ENCODE assay signal across 12 cellular contexts in genomic region chr22:37232140-37232998, GRCh38. TPM values are rescaled to one million over a fixed set of nuclear protein-coding genes. Genes with fewer than 3 reads are reported as not detected.
A peak's percentile ranks its signal among the peaks of the same experiment; 100 is the strongest.
DNase-seq lines count a peak whose midpoint lies in the region; ATAC-seq and TF ChIP-seq lines count a peak whose summit lies in the region.
"Had no signal": no experiment of that assay in that cellular context is flagged by ENCODE, and none has a peak within 500 bp of the region (broad histone marks: within the 10 kb centered on the region; RNA-seq: fewer than 3 reads in every experiment).

No MANE protein-coding gene starts in this region.

- no peaks in the 10 kb centered on the region for H3K79me2 ChIP-seq in neural progenitor cell (ENCODE audit: low read depth)

- H3K27ac ChIP-seq in BLaER1, result peak overlapping the region; percentile 21
- H3K27ac ChIP-seq in neural progenitor cell, result no peak overlapping the region
- H3K27ac ChIP-seq: VCaP had no signal

- TF ChIP-seq CTCF in neural progenitor cell (IDR thresholded peaks at IDR 0.05), result no peak

- no peak for ATAC-seq in memory B cell (ENCODE audit: low read depth)

- H3K4me3 ChIP-seq in BLaER1 (peak overlapping the region; percentile 12; the same call in 1 of the 2 replicates), neural progenitor cell (no peak overlapping the region)
- H3K4me3 ChIP-seq: esophagus squamous epithelium, lung had no signal

- peaks cover 42% of the 10 kb centered on the region for H3K36me3 Mint-ChIP-seq in memory B cell
- H3K36me3 Mint-ChIP-seq in neural progenitor cell, result no peaks in the 10 kb centered on the region

- TF ChIP-seq POLR2A in GM18526 (IDR thresholded peaks at IDR 0.05; ENCODE audit: extremely low read depth, insufficient read length), result peak; percentile 30

- H3K4me1 Mint-ChIP-seq in memory B cell (peaks cover 86% of the 10 kb centered on the region), neural progenitor cell (peaks cover 9% of the 10 kb centered on the region)

- no peaks in the 10 kb centered on the region for H3K9me3 Mint-ChIP-seq in memory B cell
- H3K9me3 Mint-ChIP-seq in neural progenitor cell, result no peaks in the 10 kb centered on the region

- H3K36me3 ChIP-seq in BLaER1, result peaks cover 70% of the 10 kb centered on the region
- no peaks in the 10 kb centered on the region for H3K36me3 ChIP-seq in neural progenitor cell
- H3K36me3 ChIP-seq: esophagus squamous epithelium had no signal

- H3K4me3 Mint-ChIP-seq in memory B cell, result peak overlapping the region; percentile 9
- H3K4me3 Mint-ChIP-seq in neural progenitor cell, result no peak overlapping the region

- H3K4me2 ChIP-seq in BLaER1 (peak overlapping the region; percentile 95), neural progenitor cell (no peak overlapping the region)

- H3K9ac ChIP-seq in BLaER1 (0 out of 2 replicates have a peak overlapping the region, but pooled peaks have one; percentile 26), neural progenitor cell (no peak overlapping the region)

- H3K4me1 ChIP-seq in BLaER1 (peaks cover 97% of the 10 kb centered on the region), neural progenitor cell (no peaks in the 10 kb centered on the region)

- H3K9me3 ChIP-seq in BLaER1 (no peaks in the 10 kb centered on the region), neural progenitor cell (ENCODE audit: low read depth) (no peaks in the 10 kb centered on the region)
- H3K9me3 ChIP-seq: esophagus squamous epithelium had no signal

- H2AFZ ChIP-seq in neural progenitor cell (replicated peaks), result no peak overlapping the region

- H3K27ac Mint-ChIP-seq in memory B cell (peak overlapping the region; percentile 85), neural progenitor cell (no peak overlapping the region)

- H3K27me3 ChIP-seq in BLaER1 (no peaks in the 10 kb centered on the region), neural progenitor cell (no peaks in the 10 kb centered on the region)

- H4K20me1 ChIP-seq in BLaER1 (peaks cover 95% of the 10 kb centered on the region), neural progenitor cell (ENCODE audit: low read depth) (no peaks in the 10 kb centered on the region)

- no peaks in the 10 kb centered on the region for H3F3A ChIP-seq in neural progenitor cell (ENCODE audit: low read depth)

- peak; percentile 64 for DNase-seq in activated CD8-positive, alpha-beta memory T cell treated with anti-CD3 and anti-CD28 coated beads, Interleukin-2, amount 50 U/mL, for 48 hours
- DNase-seq in memory B cell (ENCODE audit: low spot score in 2 of 2), result no peak
- no peak for DNase-seq in HT-29 (ENCODE audit: low spot score)
- no peak for DNase-seq in stimulated activated CD4-positive, alpha-beta T cell treated with anti-CD3 and anti-CD28 coated beads, Interleukin-4, amount 100 ng/mL, for 4 hours
- DNase-seq in neural progenitor cell (ENCODE audit: low spot score), result no peak
- DNase-seq in NCI-H1417 (lab: John Stamatoyannopoulos, UW), result no peak
- DNase-seq: esophagus squamous epithelium, NCI-H1930 had no signal

- H3K27me3 Mint-ChIP-seq in memory B cell (no peaks in the 10 kb centered on the region), neural progenitor cell (ENCODE audit: insufficient read depth, low read depth) (peaks cover 18% of the 10 kb centered on the region)

RNA-seq across cellular contexts. Expression of gene RAC2, which starts 11.7 kb away (rescaled TPM):
- 6.7 and 7.3 TPM in 2 replicates for total RNA-seq in HT-29 (2014; rRNA removed; shearing (Covaris generic))
- total RNA-seq in neural progenitor cell (ENCODE audit: low replicate concordance), result 1.7 and 2.1 TPM in 2 replicates

RNA-seq across cellular contexts. Expression of gene SSTR3, which starts 20.1 kb away (rescaled TPM):
- total RNA-seq in HT-29 (2014; rRNA removed; shearing (Covaris generic)), result not detected in 2 replicates
- total RNA-seq in neural progenitor cell (ENCODE audit: low replicate concordance), result 0.19 and 0.53 TPM in 2 replicates
- total RNA-seq: esophagus squamous epithelium had no signal

RNA-seq across cellular contexts. Expression of gene C1QTNF6, which starts 44.3 kb away (rescaled TPM):
- total RNA-seq in HT-29 (2014; rRNA removed; shearing (Covaris generic)), result 7.1 and 8.3 TPM in 2 replicates
- total RNA-seq in neural progenitor cell (ENCODE audit: low replicate concordance), result 7.2 and 12.2 TPM in 2 replicates

RNA-seq across cellular contexts. Expression of gene CYTH4, which starts 49.9 kb away (rescaled TPM):
- total RNA-seq in HT-29 (2014; rRNA removed; shearing (Covaris generic)), result not detected in 2 replicates
- not detected in 2 replicates for total RNA-seq in neural progenitor cell (ENCODE audit: low replicate concordance)
